16 cellular contexts compared by ENCODE assay signal in genomic region chr15:31014608-31014925, GRCh38. TPM values are rescaled to one million over a fixed set of nuclear protein-coding genes. Genes with fewer than 3 reads are reported as not detected.
DNase-seq lines count a peak whose midpoint lies in the region; ATAC-seq and TF ChIP-seq lines count a peak whose summit lies in the region.
"Had no signal": no experiment of that assay in that cellular context is flagged by ENCODE, and none has a peak within 500 bp of the region (broad histone marks: within the 10 kb centered on the region; RNA-seq: fewer than 3 reads in every experiment).

No MANE protein-coding gene starts in this region.

- peak overlapping the region; percentile 69 for H3K27ac Mint-ChIP-seq in CD4-positive, alpha-beta T cell
- peak overlapping the region; percentile 57 for H3K27ac Mint-ChIP-seq in activated CD8-positive, alpha-beta T cell treated with anti-CD3 and anti-CD28 coated beads for 36 hours
- peak overlapping the region; percentile 75 to 96 (median 91) for H3K27ac Mint-ChIP-seq in naive B cell

- no peak for DNase-seq in CD4-positive, alpha-beta T cell
- DNase-seq in activated CD8-positive, alpha-beta T cell treated with anti-CD3 and anti-CD28 coated beads for 36 hours = no peak
- DNase-seq in naive B cell = no peak
- no peak for DNase-seq in AG20443 (ENCODE audit: low spot score)
- no peak for DNase-seq in GF-D8 (lab: John Stamatoyannopoulos, UW)
- DNase-seq: activated CD4-positive, alpha-beta T cell treated with anti-CD3 and anti-CD28 coated beads, Interleukin-2, amount 50 U/mL, for 4 hours; colonic mucosa; NCI-H1417 treated with DMSO at 0.1 percent for 48 hours; NCI-H510A; NK-92 treated with Interleukin-12 subunit alpha and Interleukin-12 subunit beta, amount 100 ng/mL, for 24 hours; nucleus accumbens; stimulated activated CD4-positive, alpha-beta T cell treated with anti-CD3 and anti-CD28 coated beads, Interleukin-4, amount 100 ng/mL, for 24 hours had no signal

- peaks cover 20% of the 10 kb centered on the region for H3K4me1 Mint-ChIP-seq in CD4-positive, alpha-beta T cell (ENCODE audit: low read depth)
- peaks cover 17% of the 10 kb centered on the region for H3K4me1 Mint-ChIP-seq in activated CD8-positive, alpha-beta T cell treated with anti-CD3 and anti-CD28 coated beads for 36 hours (ENCODE audit: low read depth)
- peaks cover 38 to 53% (median 38%) of the 10 kb centered on the region in 3 donors for H3K4me1 Mint-ChIP-seq in naive B cell

- peaks cover 9% of the 10 kb centered on the region for H3K36me3 Mint-ChIP-seq in CD4-positive, alpha-beta T cell (ENCODE audit: low read depth)
- H3K36me3 Mint-ChIP-seq in activated CD8-positive, alpha-beta T cell treated with anti-CD3 and anti-CD28 coated beads for 36 hours (ENCODE audit: low read depth) = peaks cover 6% of the 10 kb centered on the region
- H3K36me3 Mint-ChIP-seq in naive B cell = peaks cover 8 to 29% of the 10 kb centered on the region in 2 donors

- no peak overlapping the region for H3K4me3 Mint-ChIP-seq in CD4-positive, alpha-beta T cell
- H3K4me3 Mint-ChIP-seq in activated CD8-positive, alpha-beta T cell treated with anti-CD3 and anti-CD28 coated beads for 36 hours = no peak overlapping the region
- peak overlapping the region in 7 of 8 donors; percentile 22 to 80 (median 62) for H3K4me3 Mint-ChIP-seq in naive B cell
- H3K4me3 Mint-ChIP-seq: CD8-positive, alpha-beta memory T cell had no signal

- no peak for TF ChIP-seq CTCF in CD4-positive, alpha-beta T cell (IDR thresholded peaks at IDR 0.05)
- TF ChIP-seq CTCF in activated CD8-positive, alpha-beta T cell treated with anti-CD3 and anti-CD28 coated beads for 36 hours (IDR thresholded peaks at IDR 0.05) = no peak

- CTCF ChIA-PET in CD4-positive, alpha-beta T cell (lab: Charles Lee) = no interaction called here
- CTCF ChIA-PET in activated CD8-positive, alpha-beta T cell treated with anti-CD3 and anti-CD28 coated beads for 36 hours (lab: Charles Lee) = interaction anchor here (1.3 to 3.2 kb wide), 5 partner anchors 26 to 474 kb away, joined by 3 to 17 read pairs (median 3); no protein-coding TSS in a partner anchor

- H3K27me3 ChIP-seq in CD4-positive, alpha-beta T cell (ENCODE audit: control insufficient read depth, insufficient read depth, low read length) = no peaks in the 10 kb centered on the region
- H3K27me3 ChIP-seq: breast epithelium, colonic mucosa had no signal

- intact Hi-C loops in CD4-positive, alpha-beta T cell (cut with DNase I, micrococcal nuclease) = no loop called here
- intact Hi-C loops in activated CD8-positive, alpha-beta T cell treated with anti-CD3 and anti-CD28 coated beads for 36 hours (cut with micrococcal nuclease) = no loop called here

- H3K27ac ChIP-seq in CD4-positive, alpha-beta T cell (ENCODE audit: low read depth, low read length) = no peak overlapping the region
- H3K27ac ChIP-seq: breast epithelium, colonic mucosa had no signal

- peaks cover 8% of the 10 kb centered on the region for H3K27me3 Mint-ChIP-seq in CD4-positive, alpha-beta T cell
- no peaks in the 10 kb centered on the region for H3K27me3 Mint-ChIP-seq in activated CD8-positive, alpha-beta T cell treated with anti-CD3 and anti-CD28 coated beads for 36 hours
- H3K27me3 Mint-ChIP-seq in naive B cell = no peaks in the 10 kb centered on the region

- H3K9me3 Mint-ChIP-seq in CD4-positive, alpha-beta T cell = peaks cover 12% of the 10 kb centered on the region
- H3K9me3 Mint-ChIP-seq in activated CD8-positive, alpha-beta T cell treated with anti-CD3 and anti-CD28 coated beads for 36 hours = peaks cover 12% of the 10 kb centered on the region
- H3K9me3 Mint-ChIP-seq in naive B cell = peaks cover 6 to 30% (median 18%) of the 10 kb centered on the region in 7 donors

- H3K9me3 ChIP-seq in CD4-positive, alpha-beta T cell (ENCODE audit: control insufficient read depth, low read length) = peaks cover 11% of the 10 kb centered on the region
- H3K9me3 ChIP-seq: colonic mucosa had no signal

- ATAC-seq in CD4-positive, alpha-beta T cell (ENCODE audit: poor library complexity) = no peak
- peak; percentile 14 for ATAC-seq in HG03571 (IDR thresholded peaks at IDR 0.05; ENCODE audit: unreplicated experiment)
- ATAC-seq in activated CD8-positive, alpha-beta T cell treated with anti-CD3 and anti-CD28 coated beads for 36 hours = no peak
- no peak for ATAC-seq in naive B cell (ENCODE audit: low read depth in 2 of 2)
- no peak for ATAC-seq in GM21576 (IDR thresholded peaks at IDR 0.05; ENCODE audit: unreplicated experiment)

- POLR2A ChIA-PET in CD4-positive, alpha-beta T cell (lab: Charles Lee) = interaction anchor here (1.0 to 3.6 kb wide), 5 partner anchors 9 to 312 kb away, joined by 3 to 24 read pairs (median 3); partner anchors contain the start of genes KLF13 and MTMR10
- POLR2A ChIA-PET in activated CD8-positive, alpha-beta T cell treated with anti-CD3 and anti-CD28 coated beads for 36 hours (lab: Charles Lee) = interaction anchor here (0.6 to 2.5 kb wide), 3 partner anchors 11 to 23 kb away, joined by 3 to 7 read pairs (median 4); partner anchors contain the start of gene MTMR10

RNA-seq across cellular contexts. Expression of gene MTMR10, which starts 23.1 kb away (rescaled TPM):
- total RNA-seq in CD4-positive, alpha-beta T cell = 10 to 100 TPM; 41.2 to 42.0 TPM
- total RNA-seq in activated CD8-positive, alpha-beta T cell treated with anti-CD3 and anti-CD28 coated beads for 36 hours = 10 to 100 TPM; 11.3 to 13.2 TPM
- 10 to 100 TPM in 5 of 6 donors, 1 to 10 TPM in 1; 2.7 to 43.0 (median 17.1) TPM for polyA plus RNA-seq in naive B cell (ENCODE audit: low read depth in 6 of 6)

Comparison
In these comparisons a context has a peak if more than half of its experiments do, and no peak if none do; other contexts are left out.
1. H3K4me3 Mint-ChIP-seq: peak in naive B cell (7 of 8); none in CD4-positive, alpha-beta T cell (single experiment) and activated CD8-positive, alpha-beta T cell treated with anti-CD3 and anti-CD28 coated beads for 36 hours (single experiment).
2. Peak in every context shown above with its lines, with median percentiles within 50 percentile points of each other: H3K27ac Mint-ChIP-seq.